ENCODE assay signal across 7 cellular contexts in genomic region chr19:10643968-10644290, GRCh38. TPM values are rescaled to one million over a fixed set of nuclear protein-coding genes. Genes with fewer than 3 reads are reported as not detected.
DNase-seq lines count a peak whose midpoint lies in the region; ATAC-seq, FAIRE-seq and TF ChIP-seq lines count a peak whose summit lies in the region.
"Had no signal": no experiment of that assay in that cellular context is flagged by ENCODE, and none has a peak within 500 bp of the region (broad histone marks: within the 10 kb centered on the region; RNA-seq: fewer than 3 reads in every experiment).

No MANE protein-coding gene starts in this region.

- H3K9me3 ChIP-seq in PC-9 (ENCODE audit: insufficient read depth, low read depth) (no peaks in the 10 kb centered on the region), endodermal cell (ENCODE audit: control insufficient read depth, low read length) (no peaks in the 10 kb centered on the region)

- H3K9ac ChIP-seq in endodermal cell (ENCODE audit: extremely low read depth, low read length, poor library complexity, severe bottlenecking) = no peak overlapping the region

- H3K4me2 ChIP-seq in PC-9 = no peak overlapping the region

- H3K9me3 Mint-ChIP-seq in endodermal cell = no peaks in the 10 kb centered on the region
- H3K9me3 Mint-ChIP-seq in stimulated activated naive B cell treated with anti-CD40 and anti-IgM and Interleukin-4, amounts not matched to agents 10 μg/mL and 1 μg/mL and 100 μg/mL, for 72 hours = no peaks in the 10 kb centered on the region

- FAIRE-seq in RCC 7860 (lab: Jason Lieb, UNC) = no peak

- TSS peak; percentile 29 for BruUV-seq in PC-9 (replicated peaks; lab: Mats Ljungman, UMichigan)

- H3K79me2 ChIP-seq in PC-9 (ENCODE audit: low read depth) = no peaks in the 10 kb centered on the region

- H3K27me3 Mint-ChIP-seq in endodermal cell (ENCODE audit: insufficient read depth) = no peaks in the 10 kb centered on the region
- H3K27me3 Mint-ChIP-seq in stimulated activated naive B cell treated with anti-CD40 and anti-IgM and Interleukin-4, amounts not matched to agents 10 μg/mL and 1 μg/mL and 100 μg/mL, for 72 hours = no peaks in the 10 kb centered on the region

- CTCF ChIA-PET in PC-9 (lab: Charles Lee) = interaction anchor here (0.5 to 1.8 kb wide), 5 partner anchors 42 to 546 kb away, joined by 3 to 35 read pairs (median 7); no protein-coding TSS in a partner anchor

- H3K4me3 Mint-ChIP-seq in endodermal cell = no peak overlapping the region
- no peak overlapping the region for H3K4me3 Mint-ChIP-seq in stimulated activated naive B cell treated with anti-CD40 and anti-IgM and Interleukin-4, amounts not matched to agents 10 μg/mL and 1 μg/mL and 100 μg/mL, for 72 hours

- peak overlapping the region; percentile 74 for H3K27ac Mint-ChIP-seq in endodermal cell
- peak overlapping the region; percentile 82 for H3K27ac Mint-ChIP-seq in stimulated activated naive B cell treated with anti-CD40 and anti-IgM and Interleukin-4, amounts not matched to agents 10 μg/mL and 1 μg/mL and 100 μg/mL, for 72 hours

- intact Hi-C loops in PC-9 (cut with micrococcal nuclease; ENCODE audit: unreplicated experiment) = loop anchor here (1.0 kb wide), 1 partner anchor 63 kb away; no protein-coding TSS in a partner anchor

- no peaks in the 10 kb centered on the region for H4K20me1 ChIP-seq in PC-9 (ENCODE audit: insufficient read depth)

- no peak for ATAC-seq in stimulated activated naive B cell treated with anti-CD40 and anti-IgM and Interleukin-4, amounts not matched to agents 10 μg/mL and 1 μg/mL and 100 μg/mL, for 72 hours (replicated peaks)
- ATAC-seq in HG03457 (IDR thresholded peaks at IDR 0.05; ENCODE audit: unreplicated experiment) = no peak

- H2AFZ ChIP-seq in PC-9 = no peak overlapping the region

- no peak overlapping the region; the same call in 1 of the 2 replicates for H3K27ac ChIP-seq in PC-9
- peak overlapping the region; percentile 45 for H3K27ac ChIP-seq in endodermal cell (ENCODE audit: low read depth, low read length)

- H3K4me1 ChIP-seq in PC-9 (replicated peaks; ENCODE audit: insufficient read depth) (no peaks in the 10 kb centered on the region), endodermal cell (ENCODE audit: control insufficient read depth, insufficient read depth, low read length) (peaks cover 8% of the 10 kb centered on the region)

- WGBS in endodermal cell (ENCODE audit: insufficient coverage in 1 of 2, insufficient read length in 1 of 2), 2 experiments = 14 to 57% methylated on average over 1 to 4 of the region's 4 CpGs

- H3K27me3 ChIP-seq in PC-9 (ENCODE audit: insufficient read depth, low read depth) = no peaks in the 10 kb centered on the region
- H3K27me3 ChIP-seq in endodermal cell (ENCODE audit: control insufficient read depth, insufficient read depth, low read length, poor library complexity, severe bottlenecking) = no peaks in the 10 kb centered on the region

- H3F3A ChIP-seq in PC-9 (ENCODE audit: insufficient read depth, low read depth) = peaks cover 42% of the 10 kb centered on the region

- no peak for DNase-seq in PC-9
- peak; percentile 58 for DNase-seq in endodermal cell
- DNase-seq in stimulated activated naive B cell treated with anti-CD40 and anti-IgM and Interleukin-4, amounts not matched to agents 10 μg/mL and 1 μg/mL and 100 μg/mL, for 72 hours = no peak
- DNase-seq in RCC 7860 (ENCODE audit: low spot score) = no peak

- H3K36me3 Mint-ChIP-seq in endodermal cell (ENCODE audit: low read depth) = peaks cover 34% of the 10 kb centered on the region
- H3K36me3 Mint-ChIP-seq in stimulated activated naive B cell treated with anti-CD40 and anti-IgM and Interleukin-4, amounts not matched to agents 10 μg/mL and 1 μg/mL and 100 μg/mL, for 72 hours = peaks cover 30 to 38% of the 10 kb centered on the region in 2 donors

- peaks cover 26% of the 10 kb centered on the region for H3K4me1 Mint-ChIP-seq in endodermal cell
- peaks cover 30 to 63% of the 10 kb centered on the region in 2 donors for H3K4me1 Mint-ChIP-seq in stimulated activated naive B cell treated with anti-CD40 and anti-IgM and Interleukin-4, amounts not matched to agents 10 μg/mL and 1 μg/mL and 100 μg/mL, for 72 hours

- H3K4me3 ChIP-seq in PC-9 (no peak overlapping the region), endodermal cell (ENCODE audit: low read length) (no peak overlapping the region)

- H3K36me3 ChIP-seq in PC-9 (ENCODE audit: low read depth) (peaks cover 3% of the 10 kb centered on the region; the same call in 1 of the 2 replicates), endodermal cell (ENCODE audit: control insufficient read depth, insufficient read depth, low read length) (peaks cover 25% of the 10 kb centered on the region)

- POLR2A ChIA-PET in PC-9 (lab: Charles Lee; ENCODE audit: unreplicated experiment) = interaction anchor here (0.7 to 1.1 kb wide), 3 partner anchors 21 to 42 kb away, joined by 4 to 9 read pairs (median 7); no protein-coding TSS in a partner anchor

- no peaks in the 10 kb centered on the region for H3K9me2 ChIP-seq in PC-9 (ENCODE audit: insufficient read depth)

- TF ChIP-seq CTCF in PC-9 (conservative IDR thresholded peaks at IDR 0.05) (no peak), endodermal cell (conservative IDR thresholded peaks at IDR 0.05) (no peak)

RNA-seq across cellular contexts. Expression of gene ILF3, which starts 10.2 kb away (rescaled TPM):
- total RNA-seq in PC-9 (2021) (242 and 326 TPM in 2 replicates), endodermal cell (100 to 1,000 TPM; 625 to 629 TPM)
- polyA plus RNA-seq in endodermal cell (2013, experiment 1 of 2) = 488 TPM
- 451 TPM for polyA plus RNA-seq in endodermal cell (2013, experiment 2 of 2)

RNA-seq across cellular contexts. Expression of gene SLC44A2, which starts 18.6 kb away (rescaled TPM):
- 205 and 239 TPM in 2 replicates for total RNA-seq in PC-9 (2021)
- 100 to 1,000 TPM; 106 to 240 TPM for total RNA-seq in endodermal cell
- 160 TPM for polyA plus RNA-seq in endodermal cell (2013, experiment 1 of 2)
- polyA plus RNA-seq in endodermal cell (2013, experiment 2 of 2) = 130 TPM

RNA-seq across cellular contexts. Expression of gene AP1M2, which starts 56.8 kb away (rescaled TPM):
- total RNA-seq in PC-9 (2021) = 94.5 and 126 TPM in 2 replicates
- 100 to 1,000 TPM; 132 to 146 TPM for total RNA-seq in endodermal cell
- polyA plus RNA-seq in endodermal cell (2013, experiment 1 of 2) = 4.8 TPM
- polyA plus RNA-seq in endodermal cell (2013, experiment 2 of 2) = 4.2 TPM
- total RNA-seq: pulmonary artery endothelial cell; T-helper 1 cell treated with Interleukin-12 subunit alpha and Interleukin-12 subunit beta and Interleukin-4 antibody, amounts not matched to agents 30 ng/mL and 1 ng/mL, for 36 hours had no signal

RNA-seq across cellular contexts. Expression of gene QTRT1, which starts 57.3 kb away (rescaled TPM):
- total RNA-seq in PC-9 (2021) = 31.9 and 41.0 TPM in 2 replicates
- total RNA-seq in endodermal cell = 10 to 100 TPM; 36.8 to 40.0 TPM
- 30.3 TPM for polyA plus RNA-seq in endodermal cell (2013, experiment 1 of 2)
- polyA plus RNA-seq in endodermal cell (2013, experiment 2 of 2) = 30.3 TPM
